In genomic region chr4:185437809-185438208, GRCh38 we compare ENCODE assay signal across 27 cellular contexts. TPM values are rescaled to one million over a fixed set of nuclear protein-coding genes. Genes with fewer than 3 reads are reported as not detected.
A peak's percentile ranks its signal among the peaks of the same experiment; 100 is the strongest.
DNase-seq lines count a peak whose midpoint lies in the region; ATAC-seq lines count a peak whose summit lies in the region.
"Had no signal": no experiment of that assay in that cellular context is flagged by ENCODE, and none has a peak within 500 bp of the region (broad histone marks: within the 10 kb centered on the region; RNA-seq: fewer than 3 reads in every experiment).

No MANE protein-coding gene starts in this region.

- no peak overlapping the region for H3K27ac Mint-ChIP-seq in stimulated activated naive CD8-positive, alpha-beta T cell treated with anti-CD3 and anti-CD28 coated beads, Interleukin-15, amount 100 ng/mL, for 72 hours
- H3K27ac Mint-ChIP-seq: activated B cell treated with CpG ODN at 0.5 μM for 24 hours; activated CD4-positive, alpha-beta memory T cell treated with anti-CD3 and anti-CD28 coated beads, Interleukin-2, amount 10 ng/mL, durations not matched to agents 7 days and 5 days; dendritic cell treated with granulocyte-macrophage colony-stimulating factor and Interleukin-4, amounts not matched to agents 40 ng/mL and 50 ng/mL, for 4 days had no signal

- no peaks in the 10 kb centered on the region for H3K4me1 Mint-ChIP-seq in stimulated activated naive CD8-positive, alpha-beta T cell treated with anti-CD3 and anti-CD28 coated beads, Interleukin-15, amount 100 ng/mL, for 72 hours
- H3K4me1 Mint-ChIP-seq: activated B cell treated with CpG ODN at 0.5 μM for 24 hours; activated CD4-positive, alpha-beta memory T cell treated with anti-CD3 and anti-CD28 coated beads, Interleukin-2, amount 10 ng/mL, durations not matched to agents 7 days and 5 days had no signal

- no peaks in the 10 kb centered on the region for H3K27me3 Mint-ChIP-seq in stimulated activated naive CD8-positive, alpha-beta T cell treated with anti-CD3 and anti-CD28 coated beads, Interleukin-15, amount 100 ng/mL, for 72 hours

- no peak overlapping the region for H3K4me3 Mint-ChIP-seq in stimulated activated naive CD8-positive, alpha-beta T cell treated with anti-CD3 and anti-CD28 coated beads, Interleukin-15, amount 100 ng/mL, for 72 hours
- H3K4me3 Mint-ChIP-seq: activated B cell treated with CpG ODN at 0.5 μM for 24 hours; activated CD4-positive, alpha-beta memory T cell treated with anti-CD3 and anti-CD28 coated beads, Interleukin-2, amount 10 ng/mL, durations not matched to agents 7 days and 5 days; dendritic cell treated with granulocyte-macrophage colony-stimulating factor and Interleukin-4, amounts not matched to agents 40 ng/mL and 50 ng/mL, for 4 days had no signal

- intact Hi-C loops in Right ventricle myocardium superior (cut with DNase I), result no loop called here

- no peaks in the 10 kb centered on the region for H3K9me3 Mint-ChIP-seq in stimulated activated naive CD8-positive, alpha-beta T cell treated with anti-CD3 and anti-CD28 coated beads, Interleukin-15, amount 100 ng/mL, for 72 hours
- H3K9me3 Mint-ChIP-seq: activated B cell treated with CpG ODN at 0.5 μM for 24 hours; activated CD4-positive, alpha-beta memory T cell treated with anti-CD3 and anti-CD28 coated beads, Interleukin-2, amount 10 ng/mL, durations not matched to agents 7 days and 5 days; dendritic cell treated with granulocyte-macrophage colony-stimulating factor and Interleukin-4, amounts not matched to agents 40 ng/mL and 50 ng/mL, for 4 days had no signal

- peak; percentile 50 for ATAC-seq in stimulated activated naive CD8-positive, alpha-beta T cell treated with anti-CD3 and anti-CD28 coated beads, Interleukin-15, amount 100 ng/mL, for 72 hours
- ATAC-seq in stimulated activated naive CD8-positive, alpha-beta T cell treated with anti-CD3 and anti-CD28 coated beads, Interleukin-15, Interleukin-2, amounts not matched to agents 100 U/mL and 50 U/mL, for 24 hours, result no peak
- peak; percentile 55 for ATAC-seq in GM21717 (IDR thresholded peaks at IDR 0.05; ENCODE audit: unreplicated experiment)
- peak; percentile 55 for ATAC-seq in HG03378 (IDR thresholded peaks at IDR 0.05; ENCODE audit: unreplicated experiment)
- no peak for ATAC-seq in HG02763 (IDR thresholded peaks at IDR 0.05; ENCODE audit: unreplicated experiment)
- no peak for ATAC-seq in Right ventricle myocardium superior (ENCODE audit: poor library complexity)
- ATAC-seq: K562, lower lobe of right lung, sciatic nerve had no signal

- no peak for DNase-seq in stimulated activated naive CD8-positive, alpha-beta T cell treated with anti-CD3 and anti-CD28 coated beads, Interleukin-15, amount 100 ng/mL, for 72 hours
- DNase-seq in stimulated activated naive CD8-positive, alpha-beta T cell treated with anti-CD3 and anti-CD28 coated beads, Interleukin-15, Interleukin-2, amounts not matched to agents 100 U/mL and 50 U/mL, for 24 hours, result no peak
- DNase-seq in DMS79 treated with DMSO at 0.1 percent for 48 hours (lab: John Stamatoyannopoulos, UW) (no peak), Right ventricle myocardium superior (no peak), COLO829 (ENCODE audit: low spot score) (no peak)
- DNase-seq: activated B cell treated with CpG ODN at 0.5 μM for 24 hours; activated CD4-positive, alpha-beta memory T cell treated with anti-CD3 and anti-CD28 coated beads, Interleukin-2, amount 10 ng/mL, durations not matched to agents 7 days and 5 days; activated naive CD4-positive, alpha-beta T cell treated with Interleukin-2 at 50 U/mL for 16 hours; amniotic stem cell; BE2C; Caco-2; caudate nucleus; HCEC 1CT; lower lobe of right lung; NCI-H2171 treated with DMSO at 0.1 percent for 48 hours; NCI-H526 treated with DMSO at 0.1 percent for 48 hours; posterior cingulate gyrus; stimulated activated CD4-positive, alpha-beta T cell treated with anti-CD3 and anti-CD28 coated beads, Interleukin-15, amount 100 ng/mL, for 24 hours; substantia nigra had no signal

RNA-seq across cellular contexts. Expression of gene UFSP2, which starts 12.0 kb away (rescaled TPM):
- 49.4 TPM for total RNA-seq in Right ventricle myocardium superior

RNA-seq across cellular contexts. Expression of gene CCDC110, which starts 33.7 kb away (rescaled TPM):
- 1.6 TPM for total RNA-seq in Right ventricle myocardium superior
- total RNA-seq: A673; activated CD4-positive, alpha-beta memory T cell treated with anti-CD3 and anti-CD28 coated beads, Interleukin-2, amount 10 ng/mL, durations not matched to agents 7 days and 5 days; Caco-2; HT-29 had no signal

RNA-seq across cellular contexts. Expression of gene ANKRD37, which starts 41.2 kb away (rescaled TPM):
- 22.1 TPM for total RNA-seq in Right ventricle myocardium superior
- total RNA-seq: A673 had no signal

RNA-seq across cellular contexts. Expression of gene LRP2BP, which starts 42.1 kb away (rescaled TPM):
- 2.6 TPM for total RNA-seq in Right ventricle myocardium superior

Comparison
In these comparisons a context has a peak if more than half of its experiments do, and no peak if none do; other contexts are left out.
1. ATAC-seq: peak in stimulated activated naive CD8-positive, alpha-beta T cell treated with anti-CD3 and anti-CD28 coated beads, Interleukin-15, amount 100 ng/mL, for 72 hours (single experiment), GM21717 (single experiment) and HG03378 (single experiment); none in stimulated activated naive CD8-positive, alpha-beta T cell treated with anti-CD3 and anti-CD28 coated beads, Interleukin-15, Interleukin-2, amounts not matched to agents 100 U/mL and 50 U/mL, for 24 hours (single experiment), HG02763 (single experiment) and Right ventricle myocardium superior (single experiment).